Comparison of ENCODE assay signal across 1 cellular context in the genomic region with DNA sequence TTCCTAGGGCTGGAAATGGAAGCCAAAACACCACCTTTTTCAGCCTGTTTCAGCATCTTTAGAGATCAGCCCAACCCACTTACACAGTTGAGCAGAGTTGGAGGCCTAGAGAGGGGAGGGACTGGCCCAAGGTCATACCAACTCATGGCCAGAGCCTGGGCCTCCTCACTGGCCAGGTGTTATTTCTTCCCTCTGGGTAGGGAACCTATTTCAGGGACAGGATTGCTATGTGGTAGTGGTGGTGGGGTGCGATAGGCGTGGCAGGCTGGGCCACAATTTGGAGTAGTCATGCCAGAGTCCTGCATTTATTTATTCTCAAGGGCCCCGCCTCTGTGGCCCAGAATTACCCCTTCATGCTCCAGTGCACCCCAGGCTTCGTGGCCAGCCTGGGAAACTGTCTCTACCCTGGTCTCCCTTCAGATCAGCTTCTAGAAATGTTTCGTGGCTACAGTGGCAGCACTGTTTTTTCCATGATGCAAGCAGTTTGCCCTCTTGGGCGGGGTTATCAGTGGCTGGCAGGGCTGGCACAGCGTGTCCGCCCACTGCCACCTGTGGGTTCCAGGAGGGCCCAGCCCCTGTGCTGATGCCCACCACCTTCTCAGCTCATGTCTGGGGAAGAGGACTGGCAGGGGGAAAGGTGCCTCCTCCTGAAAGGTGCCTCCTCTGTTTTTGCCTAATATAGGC.
TF ChIP-seq lines count a peak whose summit lies in the region.

No MANE protein-coding gene starts in this region.

TF ChIP-seq in GM12878, 131 proteins besides CTCF, POLR2A, EP300 and RAD21:
- no peak for TF ChIP-seq SUPT20H (IDR thresholded peaks at IDR 0.05; ENCODE audit: borderline replicate concordance, control insufficient read depth, low read depth, low read length)
- peak; percentile 80; the same call in 1 of the 2 replicates for TF ChIP-seq PAX5 (IDR thresholded peaks at IDR 0.05; ENCODE audit: borderline replicate concordance, low read depth, low read length)
